Comparison of ENCODE assay signal across 16 cellular contexts in the genomic region with DNA sequence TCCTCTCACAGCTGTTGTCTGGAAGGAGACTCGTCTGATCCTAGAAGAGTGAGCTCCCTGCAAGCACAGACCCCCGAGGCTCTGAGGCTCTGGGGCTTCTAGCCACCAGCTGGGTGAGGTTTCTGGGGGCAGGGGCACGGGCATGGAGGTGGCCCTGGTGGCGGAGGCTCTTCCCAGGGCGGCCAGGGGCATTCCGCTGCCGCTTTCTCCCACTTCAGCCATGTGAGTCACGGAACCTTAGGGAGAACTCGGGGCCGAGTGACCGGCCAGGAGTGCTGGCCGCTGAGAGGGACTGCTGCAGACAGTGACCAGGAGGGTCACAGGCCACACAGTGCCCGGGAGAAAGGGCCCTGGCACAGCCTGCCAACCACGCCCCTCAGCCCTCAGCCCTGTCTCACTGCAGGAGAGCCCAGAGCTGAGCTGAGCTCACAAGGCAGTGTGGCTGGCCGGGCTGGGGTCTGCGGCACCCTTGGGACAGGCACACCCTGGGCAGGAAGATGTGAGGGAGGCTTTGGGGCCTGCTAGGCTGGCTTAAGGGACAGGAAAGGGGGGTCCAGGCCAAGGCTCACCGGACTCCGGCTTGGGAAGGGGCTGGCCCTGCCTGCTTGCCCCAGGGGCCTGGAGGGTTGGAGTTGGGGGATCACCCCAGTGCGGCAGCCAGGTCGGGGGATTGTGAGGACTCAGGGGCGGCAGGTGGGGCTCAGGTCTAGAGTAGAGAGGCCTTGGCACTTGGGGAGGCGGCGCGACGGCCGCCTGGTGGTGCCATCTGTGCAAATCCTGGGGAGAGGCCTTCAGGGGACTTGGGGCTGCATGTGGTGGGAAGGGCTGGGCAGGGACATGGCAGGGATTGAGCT.
"Had no signal": no experiment of that assay in that cellular context is flagged by ENCODE, and none has a peak within 500 bp of the region (broad histone marks: within the 10 kb centered on the region; RNA-seq: fewer than 3 reads in every experiment).

No MANE protein-coding gene starts in this region.

- DNase-seq: activated CD4-positive, alpha-beta memory T cell treated with anti-CD3 and anti-CD28 coated beads, Interleukin-2, amount 10 ng/mL, durations not matched to agents 7 days and 5 days; activated CD4-positive, alpha-beta T cell treated with anti-CD3 and anti-CD28 coated beads for 36 hours; activated CD8-positive, alpha-beta memory T cell treated with anti-CD3 and anti-CD28 coated beads, Interleukin-2, amount 50 U/mL, for 48 hours; activated naive CD4-positive, alpha-beta T cell; activated naive CD8-positive, alpha-beta T cell treated with anti-CD3 and anti-CD28 coated beads, Interleukin-2, amount 50 U/mL, for 24 hours; colonic mucosa; hypothalamus; mammary epithelial cell; stimulated activated CD4-positive, alpha-beta T cell treated with anti-CD3 and anti-CD28 coated beads, Interleukin-2, amount 100 ng/mL, for 48 hours; stimulated activated naive CD8-positive, alpha-beta T cell treated with anti-CD3 and anti-CD28 coated beads, Interleukin-15, amount 100 ng/mL, for 72 hours; T1000 had no signal

- FAIRE-seq: frontal cortex had no signal

- H3K27me3 ChIP-seq: cardiac muscle cell, colonic mucosa had no signal

- H3K9me3 ChIP-seq: colonic mucosa, thoracic aorta had no signal

- H3K4me3 ChIP-seq: cardiac muscle cell, colonic mucosa had no signal

- H3K27ac ChIP-seq: cardiac muscle cell, colonic mucosa, thoracic aorta, VCaP had no signal

- H3K4me1 Mint-ChIP-seq: activated CD4-positive, alpha-beta memory T cell treated with anti-CD3 and anti-CD28 coated beads, Interleukin-2, amount 10 ng/mL, durations not matched to agents 7 days and 5 days; activated CD4-positive, alpha-beta T cell treated with anti-CD3 and anti-CD28 coated beads for 36 hours; activated naive CD8-positive, alpha-beta T cell treated with anti-CD3 and anti-CD28 coated beads, Interleukin-2, amount 50 U/mL, for 24 hours had no signal

- H3K9me3 Mint-ChIP-seq: activated CD4-positive, alpha-beta memory T cell treated with anti-CD3 and anti-CD28 coated beads, Interleukin-2, amount 10 ng/mL, durations not matched to agents 7 days and 5 days; activated naive CD8-positive, alpha-beta T cell treated with anti-CD3 and anti-CD28 coated beads, Interleukin-2, amount 50 U/mL, for 24 hours; activated T-helper 1 cell treated with anti-CD3 and anti-CD28 coated beads, Interleukin-12 subunit alpha, Interleukin-12 subunit beta, Interleukin-2, Interleukin-4 antibody, amounts not matched to agents 30 ng/mL and 10 ng/mL and 1 ng/mL, durations not matched to agents 14 hours and 24 hours and 36 hours; stimulated activated naive CD8-positive, alpha-beta T cell treated with anti-CD3 and anti-CD28 coated beads, Interleukin-15, amount 100 ng/mL, for 72 hours had no signal

- ATAC-seq: activated CD4-positive, alpha-beta T cell treated with anti-CD3 and anti-CD28 coated beads for 36 hours; activated naive CD8-positive, alpha-beta T cell treated with anti-CD3 and anti-CD28 coated beads, Interleukin-2, amount 50 U/mL, for 24 hours; stimulated activated naive CD8-positive, alpha-beta T cell treated with anti-CD3 and anti-CD28 coated beads, Interleukin-15, amount 100 ng/mL, for 72 hours had no signal

- H3K36me3 ChIP-seq: cardiac muscle cell, colonic mucosa had no signal

- H3K4me3 Mint-ChIP-seq: activated CD4-positive, alpha-beta memory T cell treated with anti-CD3 and anti-CD28 coated beads, Interleukin-2, amount 10 ng/mL, durations not matched to agents 7 days and 5 days; activated CD4-positive, alpha-beta T cell treated with anti-CD3 and anti-CD28 coated beads for 36 hours; activated naive CD8-positive, alpha-beta T cell treated with anti-CD3 and anti-CD28 coated beads, Interleukin-2, amount 50 U/mL, for 24 hours; activated T-helper 1 cell treated with anti-CD3 and anti-CD28 coated beads, Interleukin-12 subunit alpha, Interleukin-12 subunit beta, Interleukin-2, Interleukin-4 antibody, amounts not matched to agents 30 ng/mL and 10 ng/mL and 1 ng/mL, durations not matched to agents 14 hours and 24 hours and 36 hours; stimulated activated naive CD8-positive, alpha-beta T cell treated with anti-CD3 and anti-CD28 coated beads, Interleukin-15, amount 100 ng/mL, for 72 hours had no signal

- H3K27me3 Mint-ChIP-seq: activated CD4-positive, alpha-beta memory T cell treated with anti-CD3 and anti-CD28 coated beads, Interleukin-2, amount 10 ng/mL, durations not matched to agents 7 days and 5 days; activated CD4-positive, alpha-beta T cell treated with anti-CD3 and anti-CD28 coated beads for 36 hours; activated naive CD8-positive, alpha-beta T cell treated with anti-CD3 and anti-CD28 coated beads, Interleukin-2, amount 50 U/mL, for 24 hours; stimulated activated naive CD8-positive, alpha-beta T cell treated with anti-CD3 and anti-CD28 coated beads, Interleukin-15, amount 100 ng/mL, for 72 hours had no signal

- H3K27ac Mint-ChIP-seq: activated CD4-positive, alpha-beta memory T cell treated with anti-CD3 and anti-CD28 coated beads, Interleukin-2, amount 10 ng/mL, durations not matched to agents 7 days and 5 days; activated CD4-positive, alpha-beta T cell treated with anti-CD3 and anti-CD28 coated beads for 36 hours; activated naive CD8-positive, alpha-beta T cell treated with anti-CD3 and anti-CD28 coated beads, Interleukin-2, amount 50 U/mL, for 24 hours; activated T-helper 1 cell treated with anti-CD3 and anti-CD28 coated beads, Interleukin-12 subunit alpha, Interleukin-12 subunit beta, Interleukin-2, Interleukin-4 antibody, amounts not matched to agents 30 ng/mL and 10 ng/mL and 1 ng/mL, durations not matched to agents 14 hours and 24 hours and 36 hours; stimulated activated naive CD8-positive, alpha-beta T cell treated with anti-CD3 and anti-CD28 coated beads, Interleukin-15, amount 100 ng/mL, for 72 hours had no signal

- H3K4me1 ChIP-seq: colonic mucosa had no signal
